ENCODE assay signal across 13 cellular contexts in genomic region chr5:40480392-40480791, GRCh38.
A peak's percentile ranks its signal among the peaks of the same experiment; 100 is the strongest.
DNase-seq lines count a peak whose midpoint lies in the region; ATAC-seq and TF ChIP-seq lines count a peak whose summit lies in the region.
"Had no signal": no experiment of that assay in that cellular context is flagged by ENCODE, and none has a peak within 500 bp of the region (broad histone marks: within the 10 kb centered on the region; RNA-seq: fewer than 3 reads in every experiment).

No MANE protein-coding gene starts in this region.

- intact Hi-C loops in psoas muscle (cut with DNase I), result no loop called here

- 44 to 47% (median 46%) methylated on average over 2 of the region's 2 CpGs for WGBS in psoas muscle, 3 donors

- H3K27me3 ChIP-seq in psoas muscle (ENCODE audit: insufficient read depth in 3 of 3, low read length in 2 of 3), result no peaks in the 10 kb centered on the region
- H3K27me3 ChIP-seq: brain microvascular endothelial cell had no signal

- peaks cover 23% of the 10 kb centered on the region for H3K4me1 Mint-ChIP-seq in central memory CD8-positive, alpha-beta T cell

- H3K4me3 Mint-ChIP-seq in central memory CD8-positive, alpha-beta T cell, result no peak overlapping the region

- no peaks in the 10 kb centered on the region for H3K4me1 ChIP-seq in psoas muscle

- H3K36me3 ChIP-seq in psoas muscle (ENCODE audit: insufficient read depth in 1 of 2, low read depth in 1 of 2), result no peaks in the 10 kb centered on the region
- H3K36me3 ChIP-seq: brain microvascular endothelial cell had no signal

- H3K4me3 ChIP-seq in psoas muscle, result no peak overlapping the region

- no peaks in the 10 kb centered on the region for H3K9me3 ChIP-seq in psoas muscle

- no peaks in the 10 kb centered on the region for H3K36me3 Mint-ChIP-seq in central memory CD8-positive, alpha-beta T cell (ENCODE audit: insufficient read depth)

- no peak for TF ChIP-seq CTCF in psoas muscle (IDR thresholded peaks at IDR 0.05)

- DNase-seq in activated T-cell treated with anti-CD3 and anti-CD28 coated beads for 1 hour (ENCODE audit: low read depth) (peak; percentile 4), DMS 273 treated with DMSO at 0.1 percent for 48 hours (lab: John Stamatoyannopoulos, UW) (no peak), psoas muscle (no peak), NCI-H1048 (lab: John Stamatoyannopoulos, UW) (no peak)
- DNase-seq in activated T-cell treated with anti-CD3 and anti-CD28 coated beads, Interleukin-2, amount 50 U/mL, for 1 hour, result no peak
- DNase-seq in activated CD4-positive, alpha-beta T cell treated with anti-CD3 and anti-CD28 coated beads for 48 hours, result peak; percentile 64
- peak in 1 of 2 donors; percentile 14 for DNase-seq in central memory CD8-positive, alpha-beta T cell (ENCODE audit: low spot score in 2 of 2)
- peak; percentile 48 for DNase-seq in stimulated activated naive CD8-positive, alpha-beta T cell treated with anti-CD3 and anti-CD28 coated beads, Interleukin-15, Interleukin-2, amounts not matched to agents 100 U/mL and 50 U/mL, for 24 hours
- DNase-seq: ACHN, brain microvascular endothelial cell, NCI-H2081, right cardiac atrium, substantia nigra had no signal

- H3K27ac Mint-ChIP-seq in central memory CD8-positive, alpha-beta T cell (ENCODE audit: low read depth), result peak overlapping the region; percentile 10

- peak; percentile 81 for ATAC-seq in central memory CD8-positive, alpha-beta T cell (replicated peaks; ENCODE audit: extremely low read depth, poor library complexity, severe bottlenecking)
- peak; percentile 90 for ATAC-seq in stimulated activated naive CD8-positive, alpha-beta T cell treated with anti-CD3 and anti-CD28 coated beads, Interleukin-15, Interleukin-2, amounts not matched to agents 100 U/mL and 50 U/mL, for 24 hours
- ATAC-seq in psoas muscle, result no peak
- ATAC-seq: right cardiac atrium had no signal

- no peaks in the 10 kb centered on the region for H3K27me3 Mint-ChIP-seq in central memory CD8-positive, alpha-beta T cell

- no peak overlapping the region for H3K27ac ChIP-seq in psoas muscle
- H3K27ac ChIP-seq: brain microvascular endothelial cell had no signal

- H3K9me3 Mint-ChIP-seq in central memory CD8-positive, alpha-beta T cell, result no peaks in the 10 kb centered on the region

Comparison
In these comparisons a context has a peak if more than half of its experiments do, and no peak if none do; other contexts are left out.
1. DNase-seq: peak in activated T-cell treated with anti-CD3 and anti-CD28 coated beads for 1 hour (single experiment), activated CD4-positive, alpha-beta T cell treated with anti-CD3 and anti-CD28 coated beads for 48 hours (single experiment) and stimulated activated naive CD8-positive, alpha-beta T cell treated with anti-CD3 and anti-CD28 coated beads, Interleukin-15, Interleukin-2, amounts not matched to agents 100 U/mL and 50 U/mL, for 24 hours (single experiment); none in activated T-cell treated with anti-CD3 and anti-CD28 coated beads, Interleukin-2, amount 50 U/mL, for 1 hour (single experiment), DMS 273 treated with DMSO at 0.1 percent for 48 hours (single experiment), psoas muscle (0 of 2) and NCI-H1048 (single experiment).
2. ATAC-seq: peak in central memory CD8-positive, alpha-beta T cell (single experiment) and stimulated activated naive CD8-positive, alpha-beta T cell treated with anti-CD3 and anti-CD28 coated beads, Interleukin-15, Interleukin-2, amounts not matched to agents 100 U/mL and 50 U/mL, for 24 hours (single experiment); none in psoas muscle (0 of 4).